In the genomic region with DNA sequence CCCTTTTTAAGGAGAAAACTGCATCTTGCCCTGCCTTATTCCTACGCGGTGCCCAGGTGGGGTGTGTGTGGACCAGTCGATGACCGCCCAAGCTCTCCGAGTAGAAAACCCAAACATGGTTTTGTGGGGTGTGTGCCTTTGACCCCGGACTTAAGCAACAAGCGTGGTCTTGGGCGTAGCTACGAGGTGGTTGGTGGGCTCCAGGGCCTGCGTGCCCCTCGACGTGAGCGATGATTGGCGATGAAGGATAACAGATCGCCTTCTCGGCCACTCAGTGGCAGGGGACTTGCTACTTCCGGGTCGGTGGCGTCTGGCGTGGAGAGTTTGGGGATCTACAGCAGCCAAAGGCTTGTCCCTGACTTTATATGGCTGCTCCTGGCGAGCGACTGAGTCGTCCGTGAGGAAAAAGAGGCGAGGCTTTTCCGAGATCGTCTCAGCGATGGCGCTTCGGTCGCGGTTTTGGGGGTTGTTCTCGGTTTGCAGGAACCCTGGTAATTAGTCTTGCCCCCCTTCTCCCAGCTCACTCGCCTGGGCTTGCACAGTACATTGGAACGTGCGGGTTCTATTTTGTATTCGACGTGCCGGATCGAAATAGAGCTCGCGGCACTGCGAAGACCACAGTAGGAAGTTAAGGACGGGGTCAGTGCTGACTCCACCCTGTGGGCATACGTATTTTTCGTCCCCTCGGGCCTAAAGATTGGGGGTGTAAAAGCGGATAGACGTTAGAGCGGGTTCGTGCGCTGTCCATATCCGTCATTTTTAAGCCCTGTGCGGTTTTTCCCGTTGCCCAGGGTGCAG, we compare ENCODE assay signal across 8 cellular contexts. TPM values are rescaled to one million over a fixed set of nuclear protein-coding genes. Genes with fewer than 3 reads are reported as not detected.
DNase-seq lines count a peak whose midpoint lies in the region; ATAC-seq lines count a peak whose summit lies in the region.

A gene (plus strand): TSS at position 319 of the 798 bp plus-strand sequence. CDS start 121 bp downstream, at position 440.

- H3K36me3 Mint-ChIP-seq in activated CD8-positive, alpha-beta memory T cell treated with anti-CD3 and anti-CD28 coated beads, Interleukin-2, amount 10 ng/mL, durations not matched to agents 7 days and 5 days = peaks cover 59% of the 10 kb centered on the region

- H3K4me1 ChIP-seq in NT2/D1 (ENCODE audit: insufficient read depth, insufficient read length) = no peaks in the 10 kb centered on the region
- peaks cover 18% of the 10 kb centered on the region for H3K4me1 ChIP-seq in endocrine pancreas (ENCODE audit: control insufficient read depth, insufficient read depth, low read length)
- H3K4me1 ChIP-seq in mesenchymal stem cell (ENCODE audit: control insufficient read depth, insufficient read depth, low read depth, low read length) = peaks cover 11% of the 10 kb centered on the region

- H3K9ac ChIP-seq in NT2/D1 (ENCODE audit: insufficient read length, low read depth) (peak within 1 kb of the TSS; percentile 99), endocrine pancreas (ENCODE audit: control insufficient read depth, insufficient read depth, low read length) (peak within 1 kb of the TSS; percentile 91), mesenchymal stem cell (ENCODE audit: low read length) (peak within 1 kb of the TSS; percentile 96)

- H3K27ac Mint-ChIP-seq in activated CD8-positive, alpha-beta memory T cell treated with anti-CD3 and anti-CD28 coated beads, Interleukin-2, amount 10 ng/mL, durations not matched to agents 7 days and 5 days = peak within 1 kb of the TSS; percentile 97

- no peaks in the 10 kb centered on the region for H3K9me3 ChIP-seq in NT2/D1 (ENCODE audit: insufficient read depth, low read length)
- H3K9me3 ChIP-seq in endocrine pancreas (ENCODE audit: control insufficient read depth, low read length) = no peaks in the 10 kb centered on the region
- H3K9me3 ChIP-seq in mesenchymal stem cell (ENCODE audit: control insufficient read depth, low read length) = no peaks in the 10 kb centered on the region

- H3K79me1 ChIP-seq in mesenchymal stem cell (replicated peaks; ENCODE audit: low read length, poor library complexity, severe bottlenecking) = peaks cover 3% of the 10 kb centered on the region

- H3K36me3 ChIP-seq in NT2/D1 (ENCODE audit: insufficient read depth, insufficient read length, low read length) = peaks cover 68% of the 10 kb centered on the region
- peaks cover 2% of the 10 kb centered on the region for H3K36me3 ChIP-seq in endocrine pancreas (ENCODE audit: control insufficient read depth, insufficient read depth, low read length)
- H3K36me3 ChIP-seq in mesenchymal stem cell (ENCODE audit: control insufficient read depth in 1 of 2, insufficient read depth in 2 of 2, low read depth in 1 of 2, low read length in 2 of 2) = peaks cover 3 to 54% of the 10 kb centered on the region in 2 experiments

- no peak within 1 kb of the TSS for H2BK120ac ChIP-seq in mesenchymal stem cell (ENCODE audit: low read depth, low read length)

- H4K8ac ChIP-seq in mesenchymal stem cell (ENCODE audit: low read length) = peak within 1 kb of the TSS; percentile 98

- peak within 1 kb of the TSS; percentile 91 for H2AK5ac ChIP-seq in mesenchymal stem cell (ENCODE audit: low read length, severe bottlenecking)

- no peaks in the 10 kb centered on the region for H3K27me3 Mint-ChIP-seq in activated CD8-positive, alpha-beta memory T cell treated with anti-CD3 and anti-CD28 coated beads, Interleukin-2, amount 10 ng/mL, durations not matched to agents 7 days and 5 days

- H2BK5ac ChIP-seq in mesenchymal stem cell (ENCODE audit: low read depth, low read length, poor library complexity, severe bottlenecking) = peak within 1 kb of the TSS; percentile 89

- peak within 1 kb of the TSS; percentile 68 to 99 for H3K18ac ChIP-seq in mesenchymal stem cell (ENCODE audit: low read depth in 1 of 2, low read length in 2 of 2)

- H3K23ac ChIP-seq in mesenchymal stem cell (ENCODE audit: low read length in 2 of 2) = peak within 1 kb of the TSS in 1 of 2 experiments; percentile 99

- peak within 1 kb of the TSS; percentile 68 to 100 for H3K14ac ChIP-seq in mesenchymal stem cell (ENCODE audit: low read length in 2 of 2)

- peak within 1 kb of the TSS; percentile 95 for H3K4me3 Mint-ChIP-seq in activated CD8-positive, alpha-beta memory T cell treated with anti-CD3 and anti-CD28 coated beads, Interleukin-2, amount 10 ng/mL, durations not matched to agents 7 days and 5 days

- peak within 1 kb of the TSS; percentile 91 for H3K27ac ChIP-seq in mesenchymal stem cell (ENCODE audit: low read length, poor library complexity, severe bottlenecking)

- H3K4me3 ChIP-seq in NT2/D1 (ENCODE audit: insufficient read length, low read depth) (peak within 1 kb of the TSS; percentile 94), endocrine pancreas (ENCODE audit: control insufficient read depth, insufficient read depth, low read length) (peak within 1 kb of the TSS; percentile 81), mesenchymal stem cell (ENCODE audit: insufficient read depth in 1 of 2, low read depth in 1 of 2, low read length in 2 of 2) (peak within 1 kb of the TSS; percentile 99)

- WGBS in mesenchymal stem cell = under 1% methylated on average over 55 of the region's 55 CpGs

- H2BK12ac ChIP-seq in mesenchymal stem cell (ENCODE audit: low read length in 2 of 2) = no peak within 1 kb of the TSS

- H3K4me1 Mint-ChIP-seq in activated CD8-positive, alpha-beta memory T cell treated with anti-CD3 and anti-CD28 coated beads, Interleukin-2, amount 10 ng/mL, durations not matched to agents 7 days and 5 days = peaks cover 54% of the 10 kb centered on the region

- H3K27me3 ChIP-seq in NT2/D1 (ENCODE audit: insufficient read depth, insufficient read length) (no peaks in the 10 kb centered on the region), endocrine pancreas (ENCODE audit: control insufficient read depth, insufficient read depth, low read length) (no peaks in the 10 kb centered on the region), mesenchymal stem cell (ENCODE audit: control insufficient read depth in 1 of 2, insufficient read depth in 1 of 2, low read length in 2 of 2) (no peaks in the 10 kb centered on the region)

- H3K9me3 Mint-ChIP-seq in activated CD8-positive, alpha-beta memory T cell treated with anti-CD3 and anti-CD28 coated beads, Interleukin-2, amount 10 ng/mL, durations not matched to agents 7 days and 5 days (ENCODE audit: low read depth) = no peaks in the 10 kb centered on the region

- peak; percentile 60 for DNase-seq in COR-L47 (lab: John Stamatoyannopoulos, UW)
- peak in 75 of 76 experiments; percentile 67 to 98 (median 92) for DNase-seq in HUDEP-2 (lab: John Stamatoyannopoulos, UW; ENCODE audit: unreplicated experiment in 76 of 76)
- DNase-seq in NT2/D1 (ENCODE audit: low read depth, low spot score) = peak; percentile 92
- DNase-seq in activated CD8-positive, alpha-beta memory T cell treated with anti-CD3 and anti-CD28 coated beads, Interleukin-2, amount 10 ng/mL, durations not matched to agents 7 days and 5 days = peak; percentile 95
- peak; percentile 99 for DNase-seq in mesenchymal stem cell
- peak; percentile 64 for DNase-seq in stimulated activated CD8-positive, alpha-beta memory T cell treated with anti-CD3 and anti-CD28 coated beads, Interleukin-15, amount 100 ng/mL, for 1 hour (ENCODE audit: low read depth)

- CTCF ChIA-PET in activated CD8-positive, alpha-beta memory T cell treated with anti-CD3 and anti-CD28 coated beads, Interleukin-2, amount 10 ng/mL, durations not matched to agents 7 days and 5 days (lab: Charles Lee) = interaction anchor here (1.0 to 3.6 kb wide), 11 partner anchors 10 to 672 kb away, joined by 3 to 19 read pairs (median 6); a partner anchor contains a TSS

- peak; percentile 79 for ATAC-seq in GM21381 (IDR thresholded peaks at IDR 0.05; ENCODE audit: unreplicated experiment)
- peak; percentile 84 for ATAC-seq in activated CD8-positive, alpha-beta memory T cell treated with anti-CD3 and anti-CD28 coated beads, Interleukin-2, amount 10 ng/mL, durations not matched to agents 7 days and 5 days

- peak within 1 kb of the TSS; percentile 91 for H4K91ac ChIP-seq in mesenchymal stem cell (ENCODE audit: low read length)

- H2AFZ ChIP-seq in mesenchymal stem cell (ENCODE audit: low read depth, low read length) = peak within 1 kb of the TSS; percentile 95

- H2BK15ac ChIP-seq in mesenchymal stem cell (ENCODE audit: low read depth, poor library complexity, severe bottlenecking) = peak within 1 kb of the TSS; percentile 40

- peak within 1 kb of the TSS; percentile 97 for H3K4me2 ChIP-seq in mesenchymal stem cell (ENCODE audit: low read length, poor library complexity, severe bottlenecking)

- peak within 1 kb of the TSS; percentile 81 to 96 for H3K4ac ChIP-seq in mesenchymal stem cell (ENCODE audit: low read depth in 1 of 2, low read length in 2 of 2)

RNA-seq across cellular contexts. Expression of the gene that starts here (rescaled TPM):
- total RNA-seq in activated CD8-positive, alpha-beta memory T cell treated with anti-CD3 and anti-CD28 coated beads, Interleukin-2, amount 10 ng/mL, durations not matched to agents 7 days and 5 days = 10 to 100 TPM; 74.4 to 87.0 TPM
- polyA plus RNA-seq in mesenchymal stem cell (2013, experiment 1 of 2) = 57.8 TPM
- 58.5 TPM for polyA plus RNA-seq in mesenchymal stem cell (2013, experiment 2 of 2)

Comparison
In these comparisons a context has a peak if more than half of its experiments do, and no peak if none do; other contexts are left out.
1. Peak in every context shown above with its lines: DNase-seq, ATAC-seq, H3K4me3 ChIP-seq and H3K27ac ChIP-seq.